ENCODE assay signal across 27 cellular contexts in genomic region chr1:209196140-209196539, GRCh38.
"Had no signal": no experiment of that assay in that cellular context is flagged by ENCODE, and none has a peak within 500 bp of the region (broad histone marks: within the 10 kb centered on the region; RNA-seq: fewer than 3 reads in every experiment).

No MANE protein-coding gene starts in this region.

- ATAC-seq: activated CD4-positive, alpha-beta T cell treated with anti-CD3 and anti-CD28 coated beads for 36 hours; activated CD8-positive, alpha-beta memory T cell treated with anti-CD3 and anti-CD28 coated beads, Interleukin-2, amount 10 ng/mL, durations not matched to agents 7 days and 5 days; activated CD8-positive, alpha-beta T cell treated with anti-CD3 and anti-CD28 coated beads, Interleukin-2, amount 10 ng/mL, durations not matched to agents 7 days and 5 days; foreskin keratinocyte; gastrocnemius medialis; heart left ventricle had no signal

- H3K4me3 ChIP-seq: coronary artery, dorsolateral prefrontal cortex, esophagus muscularis mucosa, gastrocnemius medialis, heart left ventricle had no signal

- H3K27me3 ChIP-seq: brain microvascular endothelial cell, esophagus muscularis mucosa, foreskin keratinocyte had no signal

- H3K36me3 ChIP-seq: brain microvascular endothelial cell, esophagus muscularis mucosa, gastrocnemius medialis, heart left ventricle had no signal

- H3K4me1 ChIP-seq: esophagus muscularis mucosa, foreskin keratinocyte, gastrocnemius medialis, heart left ventricle had no signal

- FAIRE-seq: astrocyte, bronchial epithelial cell had no signal

- DNase-seq: activated CD4-positive, alpha-beta memory T cell treated with anti-CD3 and anti-CD28 coated beads for 36 hours; activated CD4-positive, alpha-beta T cell treated with anti-CD3 and anti-CD28 coated beads for 36 hours; activated CD4-positive, CD25-positive, alpha-beta regulatory T cell; activated CD4-positive, CD25-positive, alpha-beta regulatory T cell treated with anti-CD3 and anti-CD28 coated beads, Interleukin-2, amount 50 U/mL, for 72 hours; activated CD8-positive, alpha-beta memory T cell treated with anti-CD3 and anti-CD28 coated beads, Interleukin-2, amount 10 ng/mL, durations not matched to agents 7 days and 5 days; activated CD8-positive, alpha-beta memory T cell treated with anti-CD3 and anti-CD28 coated beads, Interleukin-2, amount 50 U/mL, for 4 hours; activated CD8-positive, alpha-beta T cell treated with anti-CD3 and anti-CD28 coated beads, Interleukin-2, amount 10 ng/mL, durations not matched to agents 7 days and 5 days; activated effector memory CD4-positive, alpha-beta T cell treated with anti-CD3 and anti-CD28 coated beads, Interleukin-2, amount 50 U/mL, for 16 hours; activated naive CD4-positive, alpha-beta T cell treated with anti-CD3 and anti-CD28 coated beads for 36 hours; activated naive CD8-positive, alpha-beta T cell treated with anti-CD3 and anti-CD28 coated beads, Interleukin-2, amount 10 ng/mL, durations not matched to agents 7 days and 5 days; activated T-cell treated with anti-CD3 and anti-CD28 coated beads, Interleukin-2, amount 50 U/mL, for 1 hour; activated T-cell treated with anti-CD3 and anti-CD28 coated beads, Interleukin-2, amount 50 U/mL, for 48 hours; amniotic stem cell; anterior cingulate cortex; brain microvascular endothelial cell; dorsolateral prefrontal cortex; effector memory CD4-positive, alpha-beta T cell; erythroblast; foreskin keratinocyte; gastrocnemius medialis; glutamatergic neuron; heart left ventricle; T-helper 2 cell had no signal

- H3K27ac ChIP-seq: brain microvascular endothelial cell, coronary artery, dorsolateral prefrontal cortex, esophagus muscularis mucosa, foreskin keratinocyte, gastrocnemius medialis, heart left ventricle had no signal
